11 cellular contexts compared by ENCODE assay signal in genomic region chr1:201268604-201269151, GRCh38. TPM values are rescaled to one million over a fixed set of nuclear protein-coding genes. Genes with fewer than 3 reads are reported as not detected.
DNase-seq lines count a peak whose midpoint lies in the region; ATAC-seq, FAIRE-seq and TF ChIP-seq lines count a peak whose summit lies in the region.
"Had no signal": no experiment of that assay in that cellular context is flagged by ENCODE, and none has a peak within 500 bp of the region (broad histone marks: within the 10 kb centered on the region; RNA-seq: fewer than 3 reads in every experiment).

No MANE protein-coding gene starts in this region.

- peak overlapping the region; percentile 11 for H3K9ac ChIP-seq in astrocyte (ENCODE audit: low read length)

- H3K4me1 ChIP-seq in cardiac muscle cell (ENCODE audit: low read depth) (peaks cover 7% of the 10 kb centered on the region), astrocyte (ENCODE audit: insufficient read depth, low read length) (peaks cover 36% of the 10 kb centered on the region), uterus (no peaks in the 10 kb centered on the region), GM23338 (ENCODE audit: insufficient read depth) (no peaks in the 10 kb centered on the region)

- H3K27me3 ChIP-seq in cardiac muscle cell (peaks cover 11% of the 10 kb centered on the region), astrocyte (ENCODE audit: insufficient read depth, low read length) (no peaks in the 10 kb centered on the region), uterus (no peaks in the 10 kb centered on the region), GM23338 (ENCODE audit: insufficient read depth) (no peaks in the 10 kb centered on the region)

- H3K4me2 ChIP-seq in astrocyte (ENCODE audit: low read length) = peak overlapping the region; percentile 49
- H3K4me2 ChIP-seq in GM23338 = no peak overlapping the region

- no peak for ATAC-seq in Right ventricle myocardium superior (ENCODE audit: poor library complexity)
- no peak for ATAC-seq in GM23338

- H3K9me3 ChIP-seq in cardiac muscle cell (ENCODE audit: low read depth) (no peaks in the 10 kb centered on the region), astrocyte (ENCODE audit: insufficient read depth, low read depth, low read length) (no peaks in the 10 kb centered on the region), uterus (no peaks in the 10 kb centered on the region)

- no peaks in the 10 kb centered on the region for H4K20me1 ChIP-seq in astrocyte (ENCODE audit: insufficient read depth, low read length)
- no peaks in the 10 kb centered on the region for H4K20me1 ChIP-seq in GM23338 (replicated peaks; ENCODE audit: insufficient read depth)

- TF ChIP-seq POLR2A in uterus (IDR thresholded peaks at IDR 0.05) = no peak

- H3K36me3 ChIP-seq in cardiac muscle cell = no peaks in the 10 kb centered on the region
- H3K36me3 ChIP-seq in astrocyte (ENCODE audit: insufficient read depth, low read length) = no peaks in the 10 kb centered on the region
- no peaks in the 10 kb centered on the region for H3K36me3 ChIP-seq in uterus
- no peaks in the 10 kb centered on the region for H3K36me3 ChIP-seq in GM23338 (ENCODE audit: insufficient read depth)

- H2AFZ ChIP-seq in astrocyte (ENCODE audit: low read depth, low read length) (peak overlapping the region; percentile 41), GM23338 (no peak overlapping the region)

- H3K27ac ChIP-seq in cardiac muscle cell (no peak overlapping the region), astrocyte (ENCODE audit: low read depth, low read length) (peak overlapping the region; percentile 79), uterus (no peak overlapping the region), GM23338 (ENCODE audit: low read depth) (no peak overlapping the region)

- no peaks in the 10 kb centered on the region for H3F3A ChIP-seq in GM23338 (replicated peaks; ENCODE audit: low read depth)

- H3K9me3 Mint-ChIP-seq in astrocyte (ENCODE audit: unreplicated experiment) = peaks cover 2% of the 10 kb centered on the region
- H3K9me3 Mint-ChIP-seq in GM23338 = no peaks in the 10 kb centered on the region
- no peaks in the 10 kb centered on the region for H3K9me3 Mint-ChIP-seq in glutamatergic neuron (ENCODE audit: unreplicated experiment)

- H3K4me1 Mint-ChIP-seq in astrocyte (ENCODE audit: low read depth, unreplicated experiment) (peaks cover 32% of the 10 kb centered on the region), GM23338 (peaks cover 2% of the 10 kb centered on the region; the same call in 1 of the 3 replicates), glutamatergic neuron (ENCODE audit: low read depth, unreplicated experiment) (peaks cover 4% of the 10 kb centered on the region)

- TF ChIP-seq CTCF in cardiac muscle cell (IDR thresholded peaks at IDR 0.05; ENCODE audit: low read depth, low read length) (no peak), astrocyte (IDR thresholded peaks at IDR 0.05; ENCODE audit: insufficient read depth, low read depth, low read length) (no peak), uterus (IDR thresholded peaks at IDR 0.05) (no peak), GM23338 (conservative IDR thresholded peaks at IDR 0.05; ENCODE audit: low read depth in 2 of 2) (no peak), glutamatergic neuron (IDR thresholded peaks at IDR 0.05; ENCODE audit: partially characterized antibody, unreplicated experiment) (no peak)

- H3K27ac Mint-ChIP-seq in astrocyte (ENCODE audit: unreplicated experiment) (peak overlapping the region; percentile 16), GM23338 (no peak overlapping the region), glutamatergic neuron (ENCODE audit: unreplicated experiment) (no peak overlapping the region)

- H3K4me3 ChIP-seq in cardiac muscle cell = no peak overlapping the region
- no peak overlapping the region for H3K4me3 ChIP-seq in astrocyte (ENCODE audit: insufficient read depth, low read depth, low read length)
- H3K4me3 ChIP-seq in uterus = no peak overlapping the region
- H3K4me3 ChIP-seq in GM23338 = no peak overlapping the region

- DNase-seq in cardiac muscle cell (ENCODE audit: low read depth in 1 of 2, low spot score in 1 of 2) = peak; percentile 41 to 88
- DNase-seq in Right ventricle myocardium superior = no peak
- DNase-seq in astrocyte (ENCODE audit: low read depth) = peak; percentile 71
- DNase-seq in kidney glomerular epithelial cell (lab: John Stamatoyannopoulos, UW) = peak; percentile 72
- DNase-seq in uterus = peak; percentile 66 to 75
- no peak for DNase-seq in GM23338 (ENCODE audit: low spot score)
- no peak for DNase-seq in glutamatergic neuron
- DNase-seq in GM19238 (ENCODE audit: insufficient read length, low spot score) = no peak
- DNase-seq: activated CD4-positive, alpha-beta T cell treated with anti-CD3 and anti-CD28 coated beads, Interleukin-2, amount 50 U/mL, for 4 hours; DND-41; NCI-H1048 had no signal

- no peaks in the 10 kb centered on the region for H3K9me2 ChIP-seq in GM23338 (ENCODE audit: insufficient read depth)

- intact Hi-C loops in Right ventricle myocardium superior (cut with DNase I) = no loop called here
- intact Hi-C loops in uterus (cut with DNase I; ENCODE audit: low total_unique reads) = no loop called here

- H3K4me3 Mint-ChIP-seq in astrocyte (ENCODE audit: unreplicated experiment) (no peak overlapping the region), GM23338 (no peak overlapping the region), glutamatergic neuron (ENCODE audit: unreplicated experiment) (no peak overlapping the region)

- H3K36me3 Mint-ChIP-seq in astrocyte (ENCODE audit: low read depth, unreplicated experiment) (no peaks in the 10 kb centered on the region), GM23338 (ENCODE audit: low read depth) (no peaks in the 10 kb centered on the region; the same call in 2 of the 3 replicates), glutamatergic neuron (ENCODE audit: unreplicated experiment) (no peaks in the 10 kb centered on the region)

- no peaks in the 10 kb centered on the region for H3K79me2 ChIP-seq in astrocyte (ENCODE audit: insufficient read depth, low read length)
- no peaks in the 10 kb centered on the region for H3K79me2 ChIP-seq in GM23338 (replicated peaks; ENCODE audit: insufficient read depth)

- no peak for FAIRE-seq in astrocyte (lab: Jason Lieb, UNC)

- H3K27me3 Mint-ChIP-seq in astrocyte (ENCODE audit: low read depth, unreplicated experiment) (peaks cover 17% of the 10 kb centered on the region), GM23338 (ENCODE audit: insufficient read depth, low read depth, poor library complexity) (peaks cover 2% of the 10 kb centered on the region), glutamatergic neuron (ENCODE audit: unreplicated experiment) (peaks cover 4% of the 10 kb centered on the region)

TF ChIP-seq in GM23338, 12 proteins besides CTCF, POLR2A, EP300 and RAD21 (continues in another document):
- no peak for TF ChIP-seq POLR2AphosphoS5 (IDR thresholded peaks at IDR 0.05; ENCODE audit: low read depth)

RNA-seq across cellular contexts. Expression of gene PKP1, which starts 14.6 kb away (rescaled TPM):
- 0.03 and 0.04 TPM in 2 replicates for total RNA-seq in cardiac muscle cell
- not detected in 2 replicates for polyA plus RNA-seq in cardiac muscle cell
- total RNA-seq in Right ventricle myocardium superior = 0.08 TPM
- total RNA-seq in astrocyte = 0.07 and 0.22 TPM in 2 replicates
- total RNA-seq in uterus = under 1 TPM in 2 of 4 donors, not detected in 2; 0.18 to 0.62 TPM
- total RNA-seq in GM23338 (2014; rRNA removed; shearing (Covaris generic)) = 0.58 and 0.83 TPM in 2 replicates
- 0.17 and 0.19 TPM in 2 replicates for polyA plus RNA-seq in GM23338 (2016; fragmentation: Nextera tagmentation; extraction: Ambion mirVana)
- total RNA-seq in glutamatergic neuron (ENCODE audit: unreplicated experiment) = not detected

Comparison
In these comparisons a context has a peak if more than half of its experiments do, and no peak if none do; other contexts are left out.
1. DNase-seq: peak in cardiac muscle cell (2 of 2), astrocyte (single experiment), kidney glomerular epithelial cell (single experiment) and uterus (2 of 2); none in Right ventricle myocardium superior (single experiment), GM23338 (single experiment), glutamatergic neuron (single experiment) and GM19238 (single experiment).